ENCODE assay signal across 29 cellular contexts in the genomic region with DNA sequence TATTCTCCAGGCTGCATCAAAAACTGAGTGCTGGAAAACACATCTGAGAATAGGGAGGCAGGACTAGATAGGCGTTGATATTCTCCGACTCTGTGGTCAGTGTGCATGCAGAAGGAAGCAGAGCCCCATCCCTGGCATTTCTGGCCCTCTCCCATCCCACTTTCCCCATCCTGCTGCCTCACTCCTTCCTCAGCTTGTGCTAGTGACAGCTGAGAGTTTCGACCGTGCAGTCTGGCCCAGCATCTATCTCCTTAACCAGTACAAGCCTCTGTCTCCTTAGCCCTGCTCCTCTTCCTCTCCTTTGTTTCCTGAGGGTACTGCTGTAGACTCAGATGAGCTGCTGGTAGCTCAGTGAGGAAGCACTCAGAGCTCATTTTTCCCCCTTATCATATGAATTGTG.
"Had no signal": no experiment of that assay in that cellular context is flagged by ENCODE, and none has a peak within 500 bp of the region (broad histone marks: within the 10 kb centered on the region; RNA-seq: fewer than 3 reads in every experiment).

No MANE protein-coding gene starts in this region.

- H3K4me3 Mint-ChIP-seq: activated B cell treated with CpG ODN at 0.5 μM for 24 hours; activated CD4-positive, alpha-beta memory T cell treated with anti-CD3 and anti-CD28 coated beads, Interleukin-2, amount 10 ng/mL, durations not matched to agents 7 days and 5 days; activated CD4-positive, alpha-beta T cell treated with anti-CD3 and anti-CD28 coated beads, Interleukin-2, amount 10 ng/mL, durations not matched to agents 7 days and 5 days; activated naive CD4-positive, alpha-beta T cell treated with anti-CD3 and anti-CD28 coated beads for 36 hours; activated naive CD8-positive, alpha-beta T cell; activated T-helper 17 cell treated with anti-CD3 and anti-CD28 coated beads, Interleukin-2, amount 50 U/mL, for 72 hours; brain; central memory CD8-positive, alpha-beta T cell; T-helper 17 cell had no signal

- DNase-seq: activated B cell treated with CpG ODN at 0.5 μM for 24 hours; activated CD4-positive, alpha-beta memory T cell treated with anti-CD3 and anti-CD28 coated beads, Interleukin-2, amount 10 ng/mL, durations not matched to agents 7 days and 5 days; activated CD4-positive, alpha-beta T cell treated with anti-CD3 and anti-CD28 coated beads, Interleukin-2, amount 10 ng/mL, durations not matched to agents 7 days and 5 days; activated gamma-delta T cell; activated naive CD4-positive, alpha-beta T cell treated with anti-CD3 and anti-CD28 coated beads for 36 hours; activated T-cell treated with anti-CD3 and anti-CD28 coated beads for 4 hours; activated T-cell treated with anti-CD3 and anti-CD28 coated beads, Interleukin-2, amount 50 U/mL, for 48 hours; amygdala; MG63; MV-4-11; NCI-H1092 treated with DMSO at 0.1 percent for 48 hours; NCI-H1417 treated with DMSO at 0.1 percent for 48 hours; NCI-H1694 treated with DMSO at 0.1 percent for 48 hours; NCI-H2029 treated with DMSO at 0.1 percent for 48 hours; NCI-H345; NCI-H510A; NCI-H526 treated with DMSO at 0.1 percent for 48 hours; NK-92 treated with Interleukin-12 subunit alpha and Interleukin-12 subunit beta, amount 100 ng/mL, for 24 hours; OCI-M1; Peyer's patch; Right ventricle myocardium superior; SJCRH30; T-helper 17 cell; T-helper 9 cell had no signal

- H3K4me3 ChIP-seq: MG63, Peyer's patch, SJCRH30 had no signal

- H3K27ac ChIP-seq: Peyer's patch, RWPE1, SJCRH30 had no signal

- ATAC-seq: activated T-helper 17 cell treated with anti-CD3 and anti-CD28 coated beads, Interleukin-2, amount 50 U/mL, for 72 hours; T-helper 17 cell had no signal

- H3K9me3 ChIP-seq: MG63, Peyer's patch, SJCRH30 had no signal

- H3K9me3 Mint-ChIP-seq: activated B cell treated with CpG ODN at 0.5 μM for 24 hours; activated CD4-positive, alpha-beta memory T cell treated with anti-CD3 and anti-CD28 coated beads, Interleukin-2, amount 10 ng/mL, durations not matched to agents 7 days and 5 days; activated CD4-positive, alpha-beta T cell treated with anti-CD3 and anti-CD28 coated beads, Interleukin-2, amount 10 ng/mL, durations not matched to agents 7 days and 5 days; activated naive CD4-positive, alpha-beta T cell treated with anti-CD3 and anti-CD28 coated beads for 36 hours; activated T-helper 17 cell treated with anti-CD3 and anti-CD28 coated beads, Interleukin-2, amount 50 U/mL, for 72 hours; brain; central memory CD8-positive, alpha-beta T cell had no signal

- H3K4me1 Mint-ChIP-seq: activated B cell treated with CpG ODN at 0.5 μM for 24 hours; activated CD4-positive, alpha-beta memory T cell treated with anti-CD3 and anti-CD28 coated beads, Interleukin-2, amount 10 ng/mL, durations not matched to agents 7 days and 5 days; activated CD4-positive, alpha-beta T cell treated with anti-CD3 and anti-CD28 coated beads, Interleukin-2, amount 10 ng/mL, durations not matched to agents 7 days and 5 days; activated T-helper 17 cell treated with anti-CD3 and anti-CD28 coated beads, Interleukin-2, amount 50 U/mL, for 72 hours; central memory CD8-positive, alpha-beta T cell had no signal

- H3K27me3 ChIP-seq: MG63, Peyer's patch, SJCRH30 had no signal

- H3K36me3 ChIP-seq: MG63, Peyer's patch, SJCRH30 had no signal

- H3K4me1 ChIP-seq: Peyer's patch, SJCRH30 had no signal

- H3K36me3 Mint-ChIP-seq: activated naive CD8-positive, alpha-beta T cell; brain had no signal

- H3K27me3 Mint-ChIP-seq: activated B cell treated with CpG ODN at 0.5 μM for 24 hours; activated CD4-positive, alpha-beta T cell treated with anti-CD3 and anti-CD28 coated beads, Interleukin-2, amount 10 ng/mL, durations not matched to agents 7 days and 5 days; activated naive CD8-positive, alpha-beta T cell; brain; central memory CD8-positive, alpha-beta T cell had no signal

- H3K27ac Mint-ChIP-seq: activated B cell treated with CpG ODN at 0.5 μM for 24 hours; activated CD4-positive, alpha-beta memory T cell treated with anti-CD3 and anti-CD28 coated beads, Interleukin-2, amount 10 ng/mL, durations not matched to agents 7 days and 5 days; activated CD4-positive, alpha-beta T cell treated with anti-CD3 and anti-CD28 coated beads, Interleukin-2, amount 10 ng/mL, durations not matched to agents 7 days and 5 days; activated naive CD4-positive, alpha-beta T cell treated with anti-CD3 and anti-CD28 coated beads for 36 hours; activated naive CD8-positive, alpha-beta T cell; activated T-helper 17 cell treated with anti-CD3 and anti-CD28 coated beads, Interleukin-2, amount 50 U/mL, for 72 hours; brain; T-helper 17 cell had no signal
